In genomic region chr11:94749367-94749766, GRCh38 we compare ENCODE assay signal across 18 cellular contexts. TPM values are rescaled to one million over a fixed set of nuclear protein-coding genes. Genes with fewer than 3 reads are reported as not detected.
DNase-seq lines count a peak whose midpoint lies in the region; ATAC-seq, FAIRE-seq and TF ChIP-seq lines count a peak whose summit lies in the region.
"Had no signal": no experiment of that assay in that cellular context is flagged by ENCODE, and none has a peak within 500 bp of the region (broad histone marks: within the 10 kb centered on the region; RNA-seq: fewer than 3 reads in every experiment).

No MANE protein-coding gene starts in this region.

- no peaks in the 10 kb centered on the region for H4K20me1 ChIP-seq in PC-9 (ENCODE audit: insufficient read depth)
- no peaks in the 10 kb centered on the region for H4K20me1 ChIP-seq in endothelial cell of umbilical vein (replicated peaks; ENCODE audit: control insufficient read depth, extremely low read depth, insufficient read depth, low read length)

- H3K23ac ChIP-seq in trophoblast cell (ENCODE audit: low read length) = no peak overlapping the region

- H2AK5ac ChIP-seq in trophoblast cell (ENCODE audit: low read length) = peak overlapping the region; percentile 69

- TF ChIP-seq POLR2A in endothelial cell of umbilical vein (IDR thresholded peaks at IDR 0.05; ENCODE audit: low read depth, low read length) = no peak

- no CpG with 5 or more reads among the region's 4 CpGs for WGBS in trophoblast cell (ENCODE audit: extremely low coverage, insufficient coverage, insufficient read length)

- POLR2A ChIA-PET in PC-9 (lab: Charles Lee; ENCODE audit: unreplicated experiment) (interaction anchor here (0.6 kb wide), 1 partner anchor 19 kb away, joined by 4 read pairs; the partner anchor contains the start of gene AMOTL1), endothelial cell of umbilical vein (lab: Charles Lee) (no interaction called here)

- peaks cover 5% of the 10 kb centered on the region for H3K79me1 ChIP-seq in trophoblast cell (ENCODE audit: low read length)

- BruUV-seq in PC-9 (replicated peaks; lab: Mats Ljungman, UMichigan) (no TSS peak), endothelial cell of umbilical vein (replicated peaks; lab: Mats Ljungman, UMichigan) (no TSS peak)

- H2AFZ ChIP-seq in PC-9 (no peak overlapping the region), endothelial cell of umbilical vein (ENCODE audit: low read depth, low read length) (no peak overlapping the region), trophoblast cell (ENCODE audit: insufficient read depth, low read length, poor library complexity) (no peak overlapping the region)

- dilution Hi-C loops in endothelial cell of umbilical vein (cut with MboI; ENCODE audit: extremely low pct_ligation_motif_present, low sequenced_read_pairs) = no loop called here

- H3K9me1 ChIP-seq in endothelial cell of umbilical vein (replicated peaks; ENCODE audit: control insufficient read depth, extremely low read depth, insufficient read depth, low read length) = no peaks in the 10 kb centered on the region

- H3K36me3 ChIP-seq in PC-9 (ENCODE audit: low read depth) (peaks cover 5% of the 10 kb centered on the region; the same call in 1 of the 2 replicates), endothelial cell of umbilical vein (ENCODE audit: control insufficient read depth in 2 of 2, extremely low read depth in 1 of 2, insufficient read depth in 2 of 2, low read length in 2 of 2) (no peaks in the 10 kb centered on the region), trophoblast cell (ENCODE audit: control insufficient read depth in 1 of 2, insufficient read depth in 2 of 2, low read length in 2 of 2) (no peaks in the 10 kb centered on the region)
- H3K36me3 ChIP-seq: HAP-1 had no signal

- H3K4me1 ChIP-seq in PC-9 (replicated peaks; ENCODE audit: insufficient read depth) (peaks cover 92% of the 10 kb centered on the region), endothelial cell of umbilical vein (ENCODE audit: control insufficient read depth, extremely low read depth, insufficient read depth, low read length) (peaks cover 20% of the 10 kb centered on the region), trophoblast cell (ENCODE audit: control insufficient read depth in 1 of 2, insufficient read depth in 2 of 2, low read length in 2 of 2) (peaks cover 8 to 33% of the 10 kb centered on the region in 2 experiments)
- H3K4me1 ChIP-seq: HAP-1 had no signal

- DNase-seq in ELR (ENCODE audit: low read depth) = peak; percentile 95
- DNase-seq in PC-9 = peak in 1 of 2 experiments; percentile 100
- no peak for DNase-seq in endothelial cell of umbilical vein (ENCODE audit: low read depth, low spot score)
- DNase-seq in trophoblast cell = peak; percentile 49 to 64
- DNase-seq in medulla oblongata (ENCODE audit: extremely low spot score) = no peak
- DNase-seq in pons (ENCODE audit: low spot score) = no peak
- no peak for DNase-seq in NCI-H345 treated with DMSO at 0.1 percent for 48 hours (lab: John Stamatoyannopoulos, UW; ENCODE audit: unreplicated experiment)
- DNase-seq: Calu3; CD4-positive, CD25-positive, alpha-beta regulatory T cell; DMS53; NCI-H1436; NCI-H2029 treated with DMSO at 0.1 percent for 48 hours; NCI-H2171 treated with DMSO at 0.1 percent for 48 hours; NCI-H524 had no signal

- peak overlapping the region; percentile 81 for H2BK120ac ChIP-seq in trophoblast cell (ENCODE audit: insufficient read depth, low read length, poor library complexity)

- H3K9me3 ChIP-seq in PC-9 (ENCODE audit: insufficient read depth, low read depth) (no peaks in the 10 kb centered on the region), endothelial cell of umbilical vein (replicated peaks; ENCODE audit: control insufficient read depth, insufficient read depth, low read length) (no peaks in the 10 kb centered on the region), trophoblast cell (ENCODE audit: insufficient read depth, low read depth, low read length) (no peaks in the 10 kb centered on the region)
- H3K9me3 ChIP-seq: HAP-1 had no signal

- no peaks in the 10 kb centered on the region for H3K27me3 ChIP-seq in PC-9 (ENCODE audit: insufficient read depth, low read depth)
- H3K27me3 ChIP-seq in endothelial cell of umbilical vein (ENCODE audit: control insufficient read depth in 2 of 2, insufficient read depth in 2 of 2, low read length in 2 of 2) = no peaks in the 10 kb centered on the region
- H3K27me3 ChIP-seq in trophoblast cell (ENCODE audit: insufficient read depth, low read length) = no peaks in the 10 kb centered on the region

- intact Hi-C loops in PC-9 (cut with micrococcal nuclease; ENCODE audit: unreplicated experiment) (no loop called here), endothelial cell of umbilical vein (cut with micrococcal nuclease) (no loop called here)

- peak overlapping the region; percentile 54 for H3K14ac ChIP-seq in trophoblast cell (ENCODE audit: low read length)

- peaks cover 55% of the 10 kb centered on the region for H3F3A ChIP-seq in PC-9 (ENCODE audit: insufficient read depth, low read depth)

- H3K9me2 ChIP-seq in PC-9 (ENCODE audit: insufficient read depth) = no peaks in the 10 kb centered on the region

- CTCF ChIA-PET in PC-9 (lab: Charles Lee) (interaction anchor here (0.6 to 1.0 kb wide), 2 partner anchors 126 to 1309 kb away, joined by 3 read pairs; no protein-coding TSS in a partner anchor), endothelial cell of umbilical vein (lab: Charles Lee) (interaction anchor here (1.2 kb wide), 1 partner anchor 126 kb away, joined by 4 read pairs; no protein-coding TSS in a partner anchor)

- no peak overlapping the region for H3K9ac ChIP-seq in endothelial cell of umbilical vein (replicated peaks; ENCODE audit: extremely low read depth, insufficient read depth, low read length)
- no peak overlapping the region for H3K9ac ChIP-seq in trophoblast cell (ENCODE audit: low read length)

- peak overlapping the region; percentile 85 for H4K91ac ChIP-seq in trophoblast cell (ENCODE audit: low read depth, low read length)

- H3K18ac ChIP-seq in trophoblast cell (ENCODE audit: low read length) = peak overlapping the region; percentile 72

- TF ChIP-seq CTCF in PC-9 (conservative IDR thresholded peaks at IDR 0.05) = no peak
- no peak for TF ChIP-seq CTCF in endothelial cell of umbilical vein (IDR thresholded peaks at IDR 0.05; ENCODE audit: extremely low read depth in 1 of 2, insufficient read depth in 1 of 2, low read depth in 1 of 2, low read length in 2 of 2)

- H4K12ac ChIP-seq in trophoblast cell (ENCODE audit: low read depth, low read length) = no peak overlapping the region

- H3K79me2 ChIP-seq in PC-9 (ENCODE audit: low read depth) (peaks cover 49% of the 10 kb centered on the region), endothelial cell of umbilical vein (ENCODE audit: control insufficient read depth, insufficient read depth, low read length) (no peaks in the 10 kb centered on the region), trophoblast cell (ENCODE audit: control insufficient read depth, insufficient read depth, low read length, poor library complexity) (no peaks in the 10 kb centered on the region)

- peak overlapping the region; percentile 22 for H3K4ac ChIP-seq in trophoblast cell (ENCODE audit: low read depth, low read length)

- peak; percentile 73 for FAIRE-seq in endothelial cell of umbilical vein (lab: Jason Lieb, UNC)
- FAIRE-seq: RCC 7860 had no signal

- H3K4me3 ChIP-seq in PC-9 = peak overlapping the region; percentile 3; the same call in 1 of the 2 replicates
- no peak overlapping the region for H3K4me3 ChIP-seq in endothelial cell of umbilical vein (replicated peaks in 1 of 3; ENCODE audit: insufficient read depth in 1 of 3, low read depth in 1 of 3, low read length in 3 of 3)
- H3K4me3 ChIP-seq in trophoblast cell (ENCODE audit: low read depth, low read length) = no peak overlapping the region
- H3K4me3 ChIP-seq: HAP-1 had no signal

- peak overlapping the region; percentile 62 for H2BK12ac ChIP-seq in trophoblast cell (ENCODE audit: low read length)

- no peak for ATAC-seq in GM21786 (IDR thresholded peaks at IDR 0.05; ENCODE audit: unreplicated experiment)

- H2BK5ac ChIP-seq in trophoblast cell (ENCODE audit: low read depth, low read length, poor library complexity) = peak overlapping the region; percentile 52

- H3K27ac ChIP-seq in PC-9 (peak overlapping the region; percentile 99), endothelial cell of umbilical vein (ENCODE audit: insufficient read depth, low read depth, low read length) (no peak overlapping the region), trophoblast cell (ENCODE audit: low read depth, low read length) (no peak overlapping the region)
- H3K27ac ChIP-seq: HL-60 had no signal

- peak overlapping the region; percentile 29 for H4K8ac ChIP-seq in trophoblast cell (ENCODE audit: low read depth, low read length)

- H3K4me2 ChIP-seq in PC-9 (peak overlapping the region; percentile 66), endothelial cell of umbilical vein (ENCODE audit: insufficient read depth, low read length) (no peak overlapping the region), trophoblast cell (ENCODE audit: low read length) (no peak overlapping the region)

TF ChIP-seq in endothelial cell of umbilical vein, 7 proteins besides CTCF, POLR2A, EP300 and RAD21:
- TF ChIP-seq POLR2AphosphoS5 (IDR thresholded peaks at IDR 0.05; ENCODE audit: insufficient read depth, low read depth, low read length) (no peak), FOS (IDR thresholded peaks at IDR 0.05; ENCODE audit: borderline replicate concordance, insufficient read depth, low read length) (peak; percentile 49)

RNA-seq across cellular contexts. Expression of gene AMOTL1, which starts 18.8 kb away (rescaled TPM):
- total RNA-seq in PC-9 (2021) (48.0 and 60.5 TPM in 2 replicates), endothelial cell of umbilical vein (37.8 and 41.8 TPM in 2 replicates)
- polyA plus RNA-seq in endothelial cell of umbilical vein = 11.3 and 12.5 TPM in 2 replicates
- polyA plus RNA-seq in endothelial cell of umbilical vein (2011; cell fraction: cytosol; rRNA removed) = 13.8 and 14.8 TPM in 2 replicates
- polyA plus RNA-seq in endothelial cell of umbilical vein (2011; cell fraction: nucleus; rRNA removed) = 19.8 and 22.7 TPM in 2 replicates
- 24.6 and 26.3 TPM in 2 replicates for polyA plus RNA-seq in endothelial cell of umbilical vein (2012)
- polyA minus RNA-seq in endothelial cell of umbilical vein = 38.8 and 39.2 TPM in 2 replicates
- 10.3 TPM for polyA minus RNA-seq in endothelial cell of umbilical vein (2011; cell fraction: cytosol; rRNA and poly(A)+ RNA removed)
- 35.5 and 46.7 TPM in 2 replicates for polyA minus RNA-seq in endothelial cell of umbilical vein (2011; cell fraction: nucleus; rRNA and poly(A)+ RNA removed)
- 31.6 and 32.9 TPM in 2 replicates for polyA plus RNA-seq in trophoblast cell (2013)

Comparison
In these comparisons a context has a peak if more than half of its experiments do, and no peak if none do; other contexts are left out.
1. DNase-seq: peak in ELR (single experiment) and trophoblast cell (2 of 2); none in endothelial cell of umbilical vein (single experiment), medulla oblongata (single experiment), pons (single experiment) and NCI-H345 treated with DMSO at 0.1 percent for 48 hours (single experiment).